1 cellular context compared by ENCODE assay signal in genomic region chr17:69326302-69327059, GRCh38.
TF ChIP-seq lines count a peak whose summit lies in the region.

No MANE protein-coding gene starts in this region.

TF ChIP-seq in HepG2, 621 proteins besides CTCF, POLR2A, EP300 and RAD21 (continued from another document and continues in another):
- TF ChIP-seq JARID2 (CRISPR knock-in tag; IDR thresholded peaks at IDR 0.05; ENCODE audit: insufficient replicate concordance): no peak
- TF ChIP-seq MAFG (CRISPR knock-in tag; IDR thresholded peaks at IDR 0.05): no peak
- no peak for TF ChIP-seq KLF9 (CRISPR knock-in tag; IDR thresholded peaks at IDR 0.05; ENCODE audit: low read depth)
- TF ChIP-seq ZNF234 (CRISPR knock-in tag; conservative IDR thresholded peaks at IDR 0.05): no peak
- peak in 1 of 2 experiments; percentile 57; a peak in 2 of 4 replicates for TF ChIP-seq ATF4 (CRISPR knock-in tag; IDR thresholded peaks at IDR 0.05)
- peak; percentile 37; the same call in 1 of the 2 replicates for TF ChIP-seq ZBTB39 (CRISPR knock-in tag; IDR thresholded peaks at IDR 0.05)
- TF ChIP-seq ZFP91 (CRISPR knock-in tag; IDR thresholded peaks at IDR 0.05; ENCODE audit: borderline replicate concordance): peak; percentile 61; the same call in 1 of the 2 replicates
- TF ChIP-seq RXRB (CRISPR knock-in tag; IDR thresholded peaks at IDR 0.05; ENCODE audit: borderline replicate concordance): no peak
- TF ChIP-seq ZNF841 (CRISPR knock-in tag; IDR thresholded peaks at IDR 0.05; ENCODE audit: borderline replicate concordance): 0 out of 2 replicates have a peak, but pooled peaks have one; percentile 27
- TF ChIP-seq ZNF34 (CRISPR knock-in tag; IDR thresholded peaks at IDR 0.05; ENCODE audit: borderline replicate concordance): no peak
- TF ChIP-seq ZNF776 (CRISPR knock-in tag; IDR thresholded peaks at IDR 0.05): peak; percentile 18; the same call in 1 of the 2 replicates
- TF ChIP-seq ZNF672 (CRISPR knock-in tag; IDR thresholded peaks at IDR 0.05): 0 out of 2 replicates have a peak, but pooled peaks have one; percentile 48
- TF ChIP-seq ATF3 (CRISPR knock-in tag; IDR thresholded peaks at IDR 0.05): no peak
- no peak for TF ChIP-seq ZNF383 (CRISPR knock-in tag; IDR thresholded peaks at IDR 0.05; ENCODE audit: borderline replicate concordance)
- no peak; the same call in 1 of the 2 replicates for TF ChIP-seq ZNF160 (CRISPR knock-in tag; IDR thresholded peaks at IDR 0.05)
- TF ChIP-seq ZNF570 (CRISPR knock-in tag; IDR thresholded peaks at IDR 0.05; ENCODE audit: borderline replicate concordance): no peak
- no peak for TF ChIP-seq MLXIP (CRISPR knock-in tag; IDR thresholded peaks at IDR 0.05; ENCODE audit: borderline replicate concordance)
- peak; percentile 56; the same call in 1 of the 2 replicates for TF ChIP-seq ZNF292 (CRISPR knock-in tag; IDR thresholded peaks at IDR 0.05; ENCODE audit: borderline replicate concordance, low read depth)
- TF ChIP-seq FOXC1 (CRISPR knock-in tag; IDR thresholded peaks at IDR 0.05; ENCODE audit: borderline replicate concordance): 0 out of 2 replicates have a peak, but pooled peaks have one; percentile 24
- TF ChIP-seq ZNF703 (CRISPR knock-in tag; IDR thresholded peaks at IDR 0.05; ENCODE audit: borderline replicate concordance): no peak
- 0 out of 2 replicates have a peak, but pooled peaks have one; percentile 83 for TF ChIP-seq KMT2A (CRISPR knock-in tag; IDR thresholded peaks at IDR 0.05)
- TF ChIP-seq ZNF10 (CRISPR knock-in tag; IDR thresholded peaks at IDR 0.05; ENCODE audit: borderline replicate concordance, low read depth): no peak
- peak; percentile 89; the same call in 1 of the 2 replicates for TF ChIP-seq FLYWCH1 (CRISPR knock-in tag; IDR thresholded peaks at IDR 0.05)
- no peak for TF ChIP-seq ZNF576 (CRISPR knock-in tag; IDR thresholded peaks at IDR 0.05)
- no peak for TF ChIP-seq ZKSCAN1 (IDR thresholded peaks at IDR 0.05; ENCODE audit: low read length)
- TF ChIP-seq ZNF350 (CRISPR knock-in tag; IDR thresholded peaks at IDR 0.05; ENCODE audit: borderline replicate concordance, low read depth): no peak; the same call in 1 of the 2 replicates
- 0 out of 2 replicates have a peak, but pooled peaks have one; percentile 82 for TF ChIP-seq ZNF878 (CRISPR knock-in tag; IDR thresholded peaks at IDR 0.05)
- 0 out of 2 replicates have a peak, but pooled peaks have one; percentile 5 for TF ChIP-seq ZNF121 (CRISPR knock-in tag; IDR thresholded peaks at IDR 0.05)
- peak in 1 of 2 experiments; percentile 5; a peak in 1 of 4 replicates for TF ChIP-seq HMGXB4 (CRISPR knock-in tag; IDR thresholded peaks at IDR 0.05; ENCODE audit: borderline replicate concordance in 1 of 2, low read depth in 1 of 2)
- TF ChIP-seq ZNF737 (CRISPR knock-in tag; IDR thresholded peaks at IDR 0.05; ENCODE audit: borderline replicate concordance): peak; percentile 92; the same call in 1 of the 2 replicates
- 0 out of 2 replicates have a peak, but pooled peaks have one; percentile 4 for TF ChIP-seq MYNN (CRISPR knock-in tag; IDR thresholded peaks at IDR 0.05; ENCODE audit: low read depth)
- peak; percentile 54; the same call in 1 of the 2 replicates for TF ChIP-seq ELF4 (CRISPR knock-in tag; IDR thresholded peaks at IDR 0.05; ENCODE audit: borderline replicate concordance)
- peak; percentile 9; the same call in 1 of the 2 replicates for TF ChIP-seq DMAP1 (CRISPR knock-in tag; IDR thresholded peaks at IDR 0.05)
- TF ChIP-seq ZNF558 (CRISPR knock-in tag; IDR thresholded peaks at IDR 0.05; ENCODE audit: borderline replicate concordance): 0 out of 2 replicates have a peak, but pooled peaks have one; percentile 68
- no peak for TF ChIP-seq ZBTB43 (CRISPR knock-in tag; conservative IDR thresholded peaks at IDR 0.05)
- peak; percentile 4; the same call in 1 of the 2 replicates for TF ChIP-seq ZMYM3 (CRISPR knock-in tag; IDR thresholded peaks at IDR 0.05)
- peak; percentile 75 for TF ChIP-seq ZNF501 (CRISPR knock-in tag; IDR thresholded peaks at IDR 0.05)
- TF ChIP-seq ZNF280D (CRISPR knock-in tag; IDR thresholded peaks at IDR 0.05): 0 out of 2 replicates have a peak, but pooled peaks have one; percentile 78
- no peak for TF ChIP-seq KDM6A (CRISPR knock-in tag; IDR thresholded peaks at IDR 0.05; ENCODE audit: low read depth)
- TF ChIP-seq REXO4 (CRISPR knock-in tag; IDR thresholded peaks at IDR 0.05; ENCODE audit: borderline replicate concordance): 0 out of 2 replicates have a peak, but pooled peaks have one; percentile 35
- TF ChIP-seq U2AF2 (IDR thresholded peaks at IDR 0.05; ENCODE audit: low read depth, low read length): no peak
- no peak for TF ChIP-seq ZNF263 (CRISPR knock-in tag; IDR thresholded peaks at IDR 0.05)
- TF ChIP-seq AGO2 (optimal IDR thresholded peaks at IDR 0.05; ENCODE audit: low read depth, low read length): no peak
- TF ChIP-seq GATAD2A (CRISPR knock-in tag; IDR thresholded peaks at IDR 0.05): peak; percentile 7; the same call in 1 of the 2 replicates
- TF ChIP-seq ATF1 (CRISPR knock-in tag; IDR thresholded peaks at IDR 0.05): no peak
- TF ChIP-seq ZBTB42 (CRISPR knock-in tag; IDR thresholded peaks at IDR 0.05): 0 out of 2 replicates have a peak, but pooled peaks have one; percentile 12
- no peak for TF ChIP-seq ATRX (CRISPR knock-in tag; IDR thresholded peaks at IDR 0.05; ENCODE audit: borderline replicate concordance)
- TF ChIP-seq ZNF616 (CRISPR knock-in tag; IDR thresholded peaks at IDR 0.05; ENCODE audit: low read depth): no peak
- no peak for TF ChIP-seq GMEB2 (CRISPR knock-in tag; IDR thresholded peaks at IDR 0.05; ENCODE audit: low read depth)
- TF ChIP-seq ZNF768 (CRISPR knock-in tag; IDR thresholded peaks at IDR 0.05): no peak
- TF ChIP-seq ZNF547 (CRISPR knock-in tag; IDR thresholded peaks at IDR 0.05): no peak
